In the genomic region with DNA sequence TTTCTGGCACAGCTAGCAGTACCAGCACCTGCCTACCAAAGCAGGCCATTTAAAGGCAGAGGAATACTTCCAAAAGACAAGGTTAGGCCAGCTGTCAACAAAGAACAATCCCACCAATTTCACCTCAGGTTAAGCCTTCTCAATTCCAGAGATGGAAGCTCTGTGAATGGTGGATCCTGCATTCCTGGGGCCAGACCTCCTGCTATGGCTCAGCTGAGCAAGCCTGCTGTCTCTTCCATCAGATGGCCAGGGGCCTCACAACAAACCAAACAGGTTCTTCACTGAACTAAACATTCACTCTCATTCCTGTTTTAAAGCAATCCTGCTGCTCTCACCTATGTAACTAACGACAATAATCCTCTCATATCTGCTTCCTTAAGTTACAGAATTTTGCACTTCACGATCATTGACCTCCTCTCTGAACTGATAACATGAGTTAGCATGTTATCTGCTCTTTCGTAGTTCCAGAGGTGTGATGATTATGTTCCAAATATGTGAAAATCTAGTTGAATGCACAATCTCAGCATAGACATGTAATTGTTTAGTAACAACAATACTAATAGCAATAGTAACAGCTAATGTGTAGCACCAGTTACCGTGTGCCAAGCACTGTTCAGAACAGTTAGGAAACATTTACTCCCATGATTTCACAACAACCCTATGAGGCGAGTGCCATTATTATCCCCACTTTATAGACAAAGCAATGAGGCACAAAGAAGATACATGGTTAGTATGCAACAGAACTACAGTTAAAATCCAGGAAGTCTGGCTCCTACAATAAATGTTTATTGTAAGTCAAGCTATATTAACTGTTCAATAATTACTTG, we compare ENCODE assay signal across 13 cellular contexts.
DNase-seq lines count a peak whose midpoint lies in the region; ATAC-seq and TF ChIP-seq lines count a peak whose summit lies in the region.
"Had no signal": no experiment of that assay in that cellular context is flagged by ENCODE, and none has a peak within 500 bp of the region (broad histone marks: within the 10 kb centered on the region; RNA-seq: fewer than 3 reads in every experiment).

No MANE protein-coding gene starts in this region.

- H3K27ac ChIP-seq in PC-9 (no peak overlapping the region), iPS-18a (ENCODE audit: low read length) (no peak overlapping the region), caudate nucleus (ENCODE audit: low read depth, low read length) (no peak overlapping the region)

- POLR2A ChIA-PET in PC-9 (lab: Charles Lee; ENCODE audit: unreplicated experiment) = no interaction called here

- H3K9me3 ChIP-seq in PC-9 (ENCODE audit: insufficient read depth, low read depth) (no peaks in the 10 kb centered on the region), iPS-18a (ENCODE audit: control insufficient read depth, low read depth, low read length) (no peaks in the 10 kb centered on the region)
- H3K9me3 ChIP-seq: upper lobe of left lung had no signal

- no TSS peak for BruUV-seq in PC-9 (replicated peaks; lab: Mats Ljungman, UMichigan)

- H3K4me3 ChIP-seq in PC-9 (no peak overlapping the region), iPS-18a (ENCODE audit: low read length) (peak overlapping the region; percentile 14)

- peak; percentile 39 for ATAC-seq in sciatic nerve
- no peak for ATAC-seq in HG02623 (IDR thresholded peaks at IDR 0.05; ENCODE audit: unreplicated experiment)
- ATAC-seq: activated naive CD4-positive, alpha-beta T cell treated with anti-CD3 and anti-CD28 coated beads, Interleukin-2, amount 50 U/mL, for 72 hours had no signal

- CTCF ChIA-PET in PC-9 (lab: Charles Lee) = interaction anchor here (0.6 kb wide), 1 partner anchor 282 kb away, joined by 3 read pairs; no protein-coding TSS in a partner anchor

- intact Hi-C loops in PC-9 (cut with micrococcal nuclease; ENCODE audit: unreplicated experiment) = no loop called here
- intact Hi-C loops in sciatic nerve (cut with DNase I) = no loop called here

- H3F3A ChIP-seq in PC-9 (ENCODE audit: insufficient read depth, low read depth) = no peaks in the 10 kb centered on the region

- H3K36me3 ChIP-seq in PC-9 (ENCODE audit: low read depth) = no peaks in the 10 kb centered on the region
- no peaks in the 10 kb centered on the region for H3K36me3 ChIP-seq in iPS-18a (ENCODE audit: control insufficient read depth, low read depth, low read length)
- H3K36me3 ChIP-seq: upper lobe of left lung had no signal

- H3K4me2 ChIP-seq in PC-9 = no peak overlapping the region

- no peaks in the 10 kb centered on the region for H3K27me3 ChIP-seq in PC-9 (ENCODE audit: insufficient read depth, low read depth)
- no peaks in the 10 kb centered on the region for H3K27me3 ChIP-seq in iPS-18a (ENCODE audit: control insufficient read depth, insufficient read depth, low read length)
- H3K27me3 ChIP-seq: upper lobe of left lung had no signal

- TF ChIP-seq CTCF in PC-9 (conservative IDR thresholded peaks at IDR 0.05) = no peak

- DNase-seq in NCI-H2081 (lab: John Stamatoyannopoulos, UW) = peak; percentile 10 to 48
- DNase-seq in NCI-H2081 treated with DMSO at 0.1 percent for 48 hours (lab: John Stamatoyannopoulos, UW) = no peak
- DNase-seq in PC-9 = no peak
- DNase-seq in sciatic nerve (ENCODE audit: low spot score) = no peak
- no peak for DNase-seq in activated CD8-positive, alpha-beta memory T cell treated with anti-CD3 and anti-CD28 coated beads for 24 hours
- no peak for DNase-seq in caudate nucleus (lab: John Stamatoyannopoulos, UW)
- DNase-seq: NCI-H1694 treated with DMSO at 0.1 percent for 48 hours; NCI-H524 treated with DMSO at 0.1 percent for 48 hours; stimulated activated CD4-positive, alpha-beta T cell treated with anti-CD3 and anti-CD28 coated beads, Interleukin-4, amount 100 ng/mL, for 1 hour; upper lobe of left lung had no signal

- H3K79me2 ChIP-seq in PC-9 (ENCODE audit: low read depth) = no peaks in the 10 kb centered on the region

- H3K4me1 ChIP-seq in PC-9 (replicated peaks; ENCODE audit: insufficient read depth) (no peaks in the 10 kb centered on the region), iPS-18a (ENCODE audit: control insufficient read depth, low read depth, low read length) (peaks cover 38% of the 10 kb centered on the region)

- H3K9me2 ChIP-seq in PC-9 (ENCODE audit: insufficient read depth) = no peaks in the 10 kb centered on the region

- H2AFZ ChIP-seq in PC-9 = 0 out of 2 replicates have a peak overlapping the region, but pooled peaks have one; percentile 24

- no peaks in the 10 kb centered on the region for H4K20me1 ChIP-seq in PC-9 (ENCODE audit: insufficient read depth)

- H3K9ac ChIP-seq in iPS-18a (ENCODE audit: low read length) = no peak overlapping the region

Comparison
In these comparisons a context has a peak if more than half of its experiments do, and no peak if none do; other contexts are left out.
1. DNase-seq: peak in NCI-H2081 (2 of 2); none in NCI-H2081 treated with DMSO at 0.1 percent for 48 hours (single experiment), PC-9 (0 of 2), sciatic nerve (single experiment), activated CD8-positive, alpha-beta memory T cell treated with anti-CD3 and anti-CD28 coated beads for 24 hours (single experiment) and caudate nucleus (0 of 61).